ENCODE assay signal across 1 cellular context in genomic region chr1:12604114-12604874, GRCh38.
TF ChIP-seq lines count a peak whose summit lies in the region.

No MANE protein-coding gene starts in this region.

TF ChIP-seq in GM12878, 131 proteins besides CTCF, POLR2A, EP300 and RAD21 (continued from another document and continues in another):
- TF ChIP-seq ZNF592 (IDR thresholded peaks at IDR 0.05) = no peak
- no peak for TF ChIP-seq E2F4 (IDR thresholded peaks at IDR 0.05; ENCODE audit: low read depth, low read length)
- TF ChIP-seq CHD4 (IDR thresholded peaks at IDR 0.05) = no peak
- TF ChIP-seq SMAD5 (IDR thresholded peaks at IDR 0.05; ENCODE audit: low read depth) = no peak
- no peak for TF ChIP-seq HDGF (IDR thresholded peaks at IDR 0.05)
- no peak for TF ChIP-seq PRDM15 (CRISPR knock-in tag; IDR thresholded peaks at IDR 0.05)
- no peak for TF ChIP-seq KLF5 (IDR thresholded peaks at IDR 0.05; ENCODE audit: partially characterized antibody)
- no peak; the same call in 1 of the 2 replicates for TF ChIP-seq BMI1 (IDR thresholded peaks at IDR 0.05; ENCODE audit: borderline replicate concordance)
- TF ChIP-seq RAD51 (IDR thresholded peaks at IDR 0.05) = no peak
- TF ChIP-seq CREB1 (IDR thresholded peaks at IDR 0.05; ENCODE audit: low read depth) = no peak
- TF ChIP-seq RB1 (IDR thresholded peaks at IDR 0.05; ENCODE audit: borderline replicate concordance) = no peak
- TF ChIP-seq EZH2 (IDR thresholded peaks at IDR 0.05; ENCODE audit: borderline replicate concordance, control insufficient read depth, low read depth, low read length) = no peak
- TF ChIP-seq BACH1 (IDR thresholded peaks at IDR 0.05; ENCODE audit: borderline replicate concordance) = no peak
- TF ChIP-seq SUPT20H (IDR thresholded peaks at IDR 0.05; ENCODE audit: borderline replicate concordance, control insufficient read depth, low read depth, low read length) = no peak
- TF ChIP-seq ZNF274 (IDR thresholded peaks at IDR 0.05; ENCODE audit: insufficient read depth, insufficient read length) = no peak
- TF ChIP-seq NBN (IDR thresholded peaks at IDR 0.05) = no peak
- no peak for TF ChIP-seq E4F1 (IDR thresholded peaks at IDR 0.05; ENCODE audit: borderline replicate concordance, partially characterized antibody)
- TF ChIP-seq E2F8 (IDR thresholded peaks at IDR 0.05; ENCODE audit: low read depth, partially characterized antibody) = no peak
- no peak for TF ChIP-seq PAX5 (IDR thresholded peaks at IDR 0.05; ENCODE audit: borderline replicate concordance, low read depth, low read length)
- peak; percentile 80 for TF ChIP-seq NR2F1 (conservative IDR thresholded peaks at IDR 0.05)
- no peak for TF ChIP-seq TCF7 (IDR thresholded peaks at IDR 0.05; ENCODE audit: borderline replicate concordance)
- no peak for TF ChIP-seq CEBPZ (IDR thresholded peaks at IDR 0.05; ENCODE audit: low read depth, low read length)
- no peak for TF ChIP-seq RELA (IDR thresholded peaks at IDR 0.05; ENCODE audit: borderline replicate concordance, partially characterized antibody)
- TF ChIP-seq SRF (IDR thresholded peaks at IDR 0.05; ENCODE audit: low read depth in 2 of 2, low read length in 2 of 2) = no peak
- peak; percentile 55 for TF ChIP-seq SKIL (IDR thresholded peaks at IDR 0.05; ENCODE audit: low read depth, poor library complexity, severe bottlenecking)
- TF ChIP-seq BCL3 (IDR thresholded peaks at IDR 0.05; ENCODE audit: borderline replicate concordance, insufficient read depth, low read depth, low read length, poor library complexity, severe bottlenecking) = no peak
- TF ChIP-seq PML (IDR thresholded peaks at IDR 0.05; ENCODE audit: low read length) = no peak
- TF ChIP-seq TCF3 (IDR thresholded peaks at IDR 0.05; ENCODE audit: borderline replicate concordance, insufficient read depth, low read depth, low read length) = no peak
- TF ChIP-seq MLLT1 (IDR thresholded peaks at IDR 0.05) = 0 out of 2 replicates have a peak, but pooled peaks have one; percentile 32
- TF ChIP-seq MYB (IDR thresholded peaks at IDR 0.05; ENCODE audit: borderline replicate concordance, low read depth, low read length) = no peak
- no peak for TF ChIP-seq BRCA1 (IDR thresholded peaks at IDR 0.05; ENCODE audit: low read depth, low read length)
- no peak for TF ChIP-seq CREM (IDR thresholded peaks at IDR 0.05; ENCODE audit: low read depth)
